In genomic region chr6:138526822-138527235, GRCh38 we compare ENCODE assay signal across 14 cellular contexts. TPM values are rescaled to one million over a fixed set of nuclear protein-coding genes. Genes with fewer than 3 reads are reported as not detected.
A peak's percentile ranks its signal among the peaks of the same experiment; 100 is the strongest.
DNase-seq lines count a peak whose midpoint lies in the region; TF ChIP-seq lines count a peak whose summit lies in the region.
"Had no signal": no experiment of that assay in that cellular context is flagged by ENCODE, and none has a peak within 500 bp of the region (broad histone marks: within the 10 kb centered on the region; RNA-seq: fewer than 3 reads in every experiment).

No MANE protein-coding gene starts in this region.

- H3K36me3 Mint-ChIP-seq in HFFc6 (ENCODE audit: low read depth) (no peaks in the 10 kb centered on the region), neural progenitor cell (peaks cover 15% of the 10 kb centered on the region)
- H3K36me3 Mint-ChIP-seq: CD4-positive, CD25-positive, alpha-beta regulatory T cell had no signal

- H3K4me1 Mint-ChIP-seq in HFFc6 (ENCODE audit: low read depth) (peaks cover 19% of the 10 kb centered on the region), neural progenitor cell (peaks cover 65% of the 10 kb centered on the region)
- H3K4me1 Mint-ChIP-seq: activated B cell treated with CpG ODN at 0.5 μM for 24 hours; CD4-positive, CD25-positive, alpha-beta regulatory T cell had no signal

- H3K36me3 ChIP-seq in fibroblast of lung (ENCODE audit: control insufficient read depth, insufficient read depth, low read length) (no peaks in the 10 kb centered on the region), neural progenitor cell (no peaks in the 10 kb centered on the region)
- H3K36me3 ChIP-seq: ascending aorta had no signal

- H3K79me2 ChIP-seq in fibroblast of lung (ENCODE audit: control insufficient read depth, insufficient read depth, low read length) (no peaks in the 10 kb centered on the region), neural progenitor cell (ENCODE audit: low read depth) (peaks cover 36% of the 10 kb centered on the region)

- H3K4me3 ChIP-seq in fibroblast of lung (replicated peaks in 1 of 4; ENCODE audit: control extremely low read depth in 1 of 4, insufficient read depth in 1 of 4, low read depth in 3 of 4, low read length in 4 of 4) (peak overlapping the region in 2 of 4 experiments; percentile 0 to 47), neural progenitor cell (peak overlapping the region; percentile 38)
- H3K4me3 ChIP-seq: ascending aorta, testis had no signal

- no peak overlapping the region for H3K9ac ChIP-seq in fibroblast of lung (ENCODE audit: insufficient read depth, low read length)
- no peak overlapping the region for H3K9ac ChIP-seq in neural progenitor cell

- TF ChIP-seq CTCF in HFFc6 (IDR thresholded peaks at IDR 0.05): no peak
- no peak for TF ChIP-seq CTCF in fibroblast of lung (conservative IDR thresholded peaks at IDR 0.05 in 1 of 2, IDR thresholded peaks at IDR 0.05 in 1 of 2; ENCODE audit: low read depth in 1 of 2, low read length in 2 of 2)
- no peak for TF ChIP-seq CTCF in neural progenitor cell (IDR thresholded peaks at IDR 0.05)

- no peak for DNase-seq in HFFc6
- peak; percentile 58 for DNase-seq in NCI-H82 treated with DMSO at 0.1 percent for 48 hours (lab: John Stamatoyannopoulos, UW; ENCODE audit: unreplicated experiment)
- peak; percentile 29 to 37 for DNase-seq in fibroblast of lung (ENCODE audit: low read depth in 2 of 2)
- peak; percentile 69 for DNase-seq in neural progenitor cell (ENCODE audit: low spot score)
- DNase-seq in activated T-cell treated with anti-CD3 and anti-CD28 coated beads, Interleukin-2, amount 50 U/mL, for 48 hours: no peak
- no peak for DNase-seq in HEK293T (ENCODE audit: extremely low spot score)
- DNase-seq in NCI-H226: no peak
- no peak for DNase-seq in cortex of kidney (lab: John Stamatoyannopoulos, UW)
- DNase-seq: activated B cell treated with CpG ODN at 0.5 μM for 24 hours; CD4-positive, CD25-positive, alpha-beta regulatory T cell; NCI-H446 treated with DMSO at 0.1 percent for 48 hours; testis had no signal

- H3K9me3 ChIP-seq in fibroblast of lung (ENCODE audit: control insufficient read depth, insufficient read depth, low read depth, low read length) (no peaks in the 10 kb centered on the region), neural progenitor cell (ENCODE audit: low read depth) (no peaks in the 10 kb centered on the region)
- H3K9me3 ChIP-seq: ascending aorta, testis had no signal

- H3K27ac ChIP-seq in fibroblast of lung (ENCODE audit: insufficient read depth, low read length) (no peak overlapping the region), neural progenitor cell (peak overlapping the region; percentile 66)
- H3K27ac ChIP-seq: ascending aorta, epithelial cell of prostate, testis had no signal

- no peaks in the 10 kb centered on the region for H4K20me1 ChIP-seq in fibroblast of lung (ENCODE audit: control insufficient read depth, extremely low read depth, insufficient read depth, low read length)
- H4K20me1 ChIP-seq in neural progenitor cell (ENCODE audit: low read depth): peaks cover 37% of the 10 kb centered on the region

- H3K4me1 ChIP-seq in fibroblast of lung (ENCODE audit: control insufficient read depth, extremely low read depth, insufficient read depth, low read length) (peaks cover 2% of the 10 kb centered on the region), neural progenitor cell (peaks cover 47% of the 10 kb centered on the region)
- H3K4me1 ChIP-seq: ascending aorta, testis had no signal

- peaks cover 54% of the 10 kb centered on the region for H3F3A ChIP-seq in neural progenitor cell (ENCODE audit: low read depth)

- no peak overlapping the region for H3K27ac Mint-ChIP-seq in HFFc6
- H3K27ac Mint-ChIP-seq in neural progenitor cell: peak overlapping the region; percentile 96
- H3K27ac Mint-ChIP-seq: activated B cell treated with CpG ODN at 0.5 μM for 24 hours; CD4-positive, CD25-positive, alpha-beta regulatory T cell had no signal

- CTCF ChIA-PET in HEK293T (lab: Yijun Ruan, JAX): interaction anchor here (0.7 kb wide), 1 partner anchor 35 kb away, joined by 3 read pairs; no protein-coding TSS in a partner anchor

- POLR2A ChIA-PET in HEK293T (lab: Yijun Ruan, JAX): no interaction called here

- H2AFZ ChIP-seq in fibroblast of lung (ENCODE audit: low read length): peak overlapping the region; percentile 71
- no peak overlapping the region for H2AFZ ChIP-seq in neural progenitor cell (replicated peaks)

- H3K4me2 ChIP-seq in fibroblast of lung (ENCODE audit: extremely low read depth, insufficient read depth, low read length) (no peak overlapping the region), neural progenitor cell (peak overlapping the region; percentile 74)

- H3K4me3 Mint-ChIP-seq in HFFc6 (peak overlapping the region; percentile 63; the same call in 1 of the 2 replicates), neural progenitor cell (peak overlapping the region; percentile 76)
- H3K4me3 Mint-ChIP-seq: activated B cell treated with CpG ODN at 0.5 μM for 24 hours; CD4-positive, CD25-positive, alpha-beta regulatory T cell had no signal

- H3K9me3 Mint-ChIP-seq in HFFc6: no peaks in the 10 kb centered on the region
- peaks cover 6% of the 10 kb centered on the region for H3K9me3 Mint-ChIP-seq in neural progenitor cell
- H3K9me3 Mint-ChIP-seq: activated B cell treated with CpG ODN at 0.5 μM for 24 hours had no signal

- H3K27me3 ChIP-seq in fibroblast of lung (ENCODE audit: control insufficient read depth, insufficient read depth, low read length): no peaks in the 10 kb centered on the region
- H3K27me3 ChIP-seq in neural progenitor cell: no peaks in the 10 kb centered on the region
- H3K27me3 ChIP-seq: ascending aorta, testis had no signal

- H3K27me3 Mint-ChIP-seq in HFFc6 (ENCODE audit: insufficient read depth) (no peaks in the 10 kb centered on the region), neural progenitor cell (ENCODE audit: insufficient read depth, low read depth) (no peaks in the 10 kb centered on the region)

TF ChIP-seq in HEK293T, 16 proteins besides CTCF, POLR2A, EP300 and RAD21:
- TF ChIP-seq FOXM1 (IDR thresholded peaks at IDR 0.05; ENCODE audit: borderline replicate concordance) (no peak), NFRKB (IDR thresholded peaks at IDR 0.05) (no peak), CTBP1 (IDR thresholded peaks at IDR 0.05; ENCODE audit: borderline replicate concordance) (no peak), BHLHE40 (IDR thresholded peaks at IDR 0.05; ENCODE audit: borderline replicate concordance) (no peak)
- TF ChIP-seq, protein P1, sequence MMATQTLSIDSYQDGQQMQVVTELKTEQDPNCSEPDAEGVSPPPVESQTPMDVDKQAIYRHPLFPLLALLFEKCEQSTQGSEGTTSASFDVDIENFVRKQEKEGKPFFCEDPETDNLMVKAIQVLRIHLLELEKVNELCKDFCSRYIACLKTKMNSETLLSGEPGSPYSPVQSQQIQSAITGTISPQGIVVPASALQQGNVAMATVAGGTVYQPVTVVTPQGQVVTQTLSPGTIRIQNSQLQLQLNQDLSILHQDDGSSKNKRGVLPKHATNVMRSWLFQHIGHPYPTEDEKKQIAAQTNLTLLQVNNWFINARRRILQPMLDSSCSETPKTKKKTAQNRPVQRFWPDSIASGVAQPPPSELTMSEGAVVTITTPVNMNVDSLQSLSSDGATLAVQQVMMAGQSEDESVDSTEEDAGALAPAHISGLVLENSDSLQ (IDR thresholded peaks at IDR 0.05): no peak

RNA-seq across cellular contexts. Expression of gene NHSL1, which starts 27.5 kb away (rescaled TPM):
- total RNA-seq in HFFc6 (2021; fragmentation: NEBNext Ultra II Directional; extraction: Animal tissue kit (Norgen Biotek cat#: 25700)): 10 to 100 TPM in 3 of 6 experiments, 1 to 10 TPM in 3; 4.4 to 12.3 (median 10.1) TPM
- total RNA-seq in fibroblast of lung (10.0 and 10.6 TPM in 2 replicates), neural progenitor cell (ENCODE audit: low replicate concordance) (7.7 and 12.1 TPM in 2 replicates)
- polyA plus RNA-seq in fibroblast of lung: 9.5 and 19.5 TPM in 2 replicates
- 7.6 and 9.5 TPM in 2 replicates for polyA plus RNA-seq in fibroblast of lung (2012)
- polyA minus RNA-seq in fibroblast of lung (ENCODE audit: low replicate concordance): 40.6 and 42.8 TPM in 2 replicates
- total RNA-seq: CD4-positive, CD25-positive, alpha-beta regulatory T cell had no signal

Comparison
In these comparisons a context has a peak if more than half of its experiments do, and no peak if none do; other contexts are left out.
1. DNase-seq: peak in NCI-H82 treated with DMSO at 0.1 percent for 48 hours (single experiment), fibroblast of lung (2 of 2) and neural progenitor cell (single experiment); none in HFFc6 (single experiment), activated T-cell treated with anti-CD3 and anti-CD28 coated beads, Interleukin-2, amount 50 U/mL, for 48 hours (0 of 2), HEK293T (single experiment), NCI-H226 (single experiment) and cortex of kidney (single experiment).